Comparison of ENCODE assay signal across 13 cellular contexts in genomic region chr3:168591587-168591986, GRCh38.
DNase-seq lines count a peak whose midpoint lies in the region; ATAC-seq and TF ChIP-seq lines count a peak whose summit lies in the region.
"Had no signal": no experiment of that assay in that cellular context is flagged by ENCODE, and none has a peak within 500 bp of the region (broad histone marks: within the 10 kb centered on the region; RNA-seq: fewer than 3 reads in every experiment).

No MANE protein-coding gene starts in this region.

- no peaks in the 10 kb centered on the region for H3K27me3 Mint-ChIP-seq in brain
- no peaks in the 10 kb centered on the region for H3K27me3 Mint-ChIP-seq in neural crest cell (ENCODE audit: low read depth)
- no peaks in the 10 kb centered on the region for H3K27me3 Mint-ChIP-seq in activated CD8-positive, alpha-beta T cell treated with anti-CD3 and anti-CD28 coated beads, Interleukin-2, amount 10 ng/mL, durations not matched to agents 7 days and 5 days (ENCODE audit: low read depth)
- H3K27me3 Mint-ChIP-seq: B cell; CD4-positive, alpha-beta T cell; IgD-negative memory B cell had no signal

- CTCF ChIA-PET in activated CD8-positive, alpha-beta T cell treated with anti-CD3 and anti-CD28 coated beads, Interleukin-2, amount 10 ng/mL, durations not matched to agents 7 days and 5 days (lab: Charles Lee), result no interaction called here

- H3K4me1 Mint-ChIP-seq in brain (peaks cover 22% of the 10 kb centered on the region), neural crest cell (peaks cover 8% of the 10 kb centered on the region)
- no peaks in the 10 kb centered on the region for H3K4me1 Mint-ChIP-seq in activated CD8-positive, alpha-beta T cell treated with anti-CD3 and anti-CD28 coated beads, Interleukin-2, amount 10 ng/mL, durations not matched to agents 7 days and 5 days (ENCODE audit: low read depth)
- H3K4me1 Mint-ChIP-seq: B cell, IgD-negative memory B cell had no signal

- H3K27ac Mint-ChIP-seq in brain (peak overlapping the region in 3 of 5 experiments; percentile 1 to 38 (median 35)), neural crest cell (ENCODE audit: unreplicated experiment) (peak overlapping the region; percentile 0)
- no peak overlapping the region for H3K27ac Mint-ChIP-seq in activated CD8-positive, alpha-beta T cell treated with anti-CD3 and anti-CD28 coated beads, Interleukin-2, amount 10 ng/mL, durations not matched to agents 7 days and 5 days
- H3K27ac Mint-ChIP-seq: B cell; CD4-positive, alpha-beta T cell; IgD-negative memory B cell had no signal

- H3K4me3 Mint-ChIP-seq in brain (no peak overlapping the region), neural crest cell (no peak overlapping the region)
- H3K4me3 Mint-ChIP-seq in activated CD8-positive, alpha-beta T cell treated with anti-CD3 and anti-CD28 coated beads, Interleukin-2, amount 10 ng/mL, durations not matched to agents 7 days and 5 days, result no peak overlapping the region
- H3K4me3 Mint-ChIP-seq: B cell; CD4-positive, alpha-beta T cell; IgD-negative memory B cell had no signal

- DNase-seq in NCI-H146 (lab: John Stamatoyannopoulos, UW) (peak; percentile 76), SK-N-DZ (ENCODE audit: low spot score) (peak; percentile 15), neural crest cell (ENCODE audit: low read depth, low spot score) (no peak)
- DNase-seq in activated CD8-positive, alpha-beta T cell treated with anti-CD3 and anti-CD28 coated beads, Interleukin-2, amount 10 ng/mL, durations not matched to agents 7 days and 5 days, result no peak
- no peak for DNase-seq in activated naive CD4-positive, alpha-beta T cell (lab: John Stamatoyannopoulos, UW)
- DNase-seq: C1 segment of cervical spinal cord; Calu3; CD4-positive, alpha-beta T cell; DMS79 had no signal

- ATAC-seq in activated CD8-positive, alpha-beta T cell treated with anti-CD3 and anti-CD28 coated beads, Interleukin-2, amount 10 ng/mL, durations not matched to agents 7 days and 5 days, result no peak
- ATAC-seq in HG03196 (IDR thresholded peaks at IDR 0.05; ENCODE audit: unreplicated experiment), result no peak

- no peak for TF ChIP-seq CTCF in brain (conservative IDR thresholded peaks at IDR 0.05)
- no peak for TF ChIP-seq CTCF in neural crest cell (conservative IDR thresholded peaks at IDR 0.05)

- H3K9me3 Mint-ChIP-seq in brain (peaks cover 0 to 5% (median 2%) of the 10 kb centered on the region in 5 experiments), neural crest cell (peaks cover 1% of the 10 kb centered on the region)
- no peaks in the 10 kb centered on the region for H3K9me3 Mint-ChIP-seq in activated CD8-positive, alpha-beta T cell treated with anti-CD3 and anti-CD28 coated beads, Interleukin-2, amount 10 ng/mL, durations not matched to agents 7 days and 5 days (ENCODE audit: insufficient read depth)
- H3K9me3 Mint-ChIP-seq: CD4-positive, alpha-beta T cell; IgD-negative memory B cell had no signal

- POLR2A ChIA-PET in activated CD8-positive, alpha-beta T cell treated with anti-CD3 and anti-CD28 coated beads, Interleukin-2, amount 10 ng/mL, durations not matched to agents 7 days and 5 days (lab: Charles Lee), result no interaction called here

- H3K36me3 Mint-ChIP-seq in brain (no peaks in the 10 kb centered on the region), neural crest cell (ENCODE audit: low read depth) (no peaks in the 10 kb centered on the region)
- no peaks in the 10 kb centered on the region for H3K36me3 Mint-ChIP-seq in activated CD8-positive, alpha-beta T cell treated with anti-CD3 and anti-CD28 coated beads, Interleukin-2, amount 10 ng/mL, durations not matched to agents 7 days and 5 days (ENCODE audit: low read depth)
- H3K36me3 Mint-ChIP-seq: IgD-negative memory B cell had no signal

Comparison
In these comparisons a context has a peak if more than half of its experiments do, and no peak if none do; other contexts are left out.
1. DNase-seq: peak in NCI-H146 (single experiment) and SK-N-DZ (single experiment); none in neural crest cell (single experiment), activated CD8-positive, alpha-beta T cell treated with anti-CD3 and anti-CD28 coated beads, Interleukin-2, amount 10 ng/mL, durations not matched to agents 7 days and 5 days (single experiment) and activated naive CD4-positive, alpha-beta T cell (0 of 4).